ENCODE assay signal across 31 cellular contexts in the genomic region with DNA sequence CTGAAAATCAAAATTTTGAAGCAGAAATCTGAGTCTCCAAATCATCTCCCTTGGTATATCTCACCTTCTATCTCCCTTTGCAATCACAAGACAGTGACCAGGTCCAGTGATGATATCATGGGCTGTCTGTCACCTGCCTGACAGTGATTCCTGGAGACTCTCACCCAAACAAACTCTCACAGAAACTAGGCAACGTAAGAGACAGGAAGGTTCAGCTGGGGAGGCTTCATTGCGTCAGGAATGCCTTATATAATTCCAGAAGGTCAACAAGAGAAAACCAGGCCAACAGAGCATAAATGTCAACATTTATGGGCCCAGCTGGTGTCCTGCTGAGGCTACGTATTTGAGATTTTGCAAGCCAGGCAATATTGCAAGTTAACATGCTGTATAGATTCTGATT.
"Had no signal": no experiment of that assay in that cellular context is flagged by ENCODE, and none has a peak within 500 bp of the region (broad histone marks: within the 10 kb centered on the region; RNA-seq: fewer than 3 reads in every experiment).

No MANE protein-coding gene starts in this region.

- FAIRE-seq: kidney, pancreas, urothelium cell line had no signal

- H3K9me3 Mint-ChIP-seq: dendritic cell treated with granulocyte-macrophage colony-stimulating factor and Interleukin-4, amounts not matched to agents 40 ng/mL and 50 ng/mL, for 4 days; endodermal cell; mesothelial cell of epicardium; neural crest cell had no signal

- H3K36me3 Mint-ChIP-seq: immature natural killer cell; mesothelial cell of epicardium; naive B cell; natural killer cell treated with Interleukin-12 subunit alpha and Interleukin-12 subunit beta and Interleukin-15 and Interleukin-18, amount 100 ng/mL, for 72 hours; stimulated activated effector memory CD8-positive, alpha-beta T cell treated with anti-CD3 and anti-CD28 coated beads, Interleukin-12 subunit alpha, Interleukin-12 subunit beta, amount 100 ng/mL, for 72 hours had no signal

- DNase-seq: central memory CD4-positive, alpha-beta T cell; colonic mucosa; effector CD8-positive, alpha-beta T cell; endodermal cell; foreskin melanocyte; hypothalamus; immature natural killer cell; kidney; left cardiac atrium; left ventricle myocardium inferior; lower lobe of right lung; mucosa of descending colon; naive B cell; pancreas; sigmoid colon; stimulated activated CD4-positive, alpha-beta T cell treated with anti-CD3 and anti-CD28 coated beads, Interleukin-2, amount 100 ng/mL, for 24 hours; stimulated activated CD4-positive, alpha-beta T cell treated with anti-CD3 and anti-CD28 coated beads, Interleukin-4, amount 100 ng/mL, for 24 hours; stimulated activated naive CD4-positive, alpha-beta T cell treated with Interleukin-2 at 50 U/mL for 16 hours; stomach; thyroid gland; upper lobe of left lung had no signal

- ATAC-seq: esophagus mucosa; left cardiac atrium; lower lobe of right lung; mucosa of descending colon; natural killer cell treated with Interleukin-12 subunit alpha and Interleukin-12 subunit beta and Interleukin-15 and Interleukin-18, amount 100 ng/mL, for 72 hours; stimulated activated effector memory CD8-positive, alpha-beta T cell treated with anti-CD3 and anti-CD28 coated beads, Interleukin-12 subunit alpha, Interleukin-12 subunit beta, amount 100 ng/mL, for 72 hours had no signal

- H3K4me1 ChIP-seq: colonic mucosa, lower lobe of right lung, pancreas, right atrium auricular region, stomach, thyroid gland, upper lobe of left lung had no signal

- H3K4me3 ChIP-seq: colonic mucosa, left ventricle myocardium inferior, lower lobe of right lung, mucosa of descending colon, pancreas, right atrium auricular region, sigmoid colon, stomach, thyroid gland, upper lobe of left lung had no signal

- H3K4me1 Mint-ChIP-seq: immature natural killer cell; naive B cell; neural crest cell; stimulated activated effector memory CD8-positive, alpha-beta T cell treated with anti-CD3 and anti-CD28 coated beads, Interleukin-12 subunit alpha, Interleukin-12 subunit beta, amount 100 ng/mL, for 72 hours had no signal

- H3K4me3 Mint-ChIP-seq: dendritic cell treated with granulocyte-macrophage colony-stimulating factor and Interleukin-4, amounts not matched to agents 40 ng/mL and 50 ng/mL, for 4 days; endodermal cell; immature natural killer cell; mesothelial cell of epicardium; naive B cell; natural killer cell treated with Interleukin-12 subunit alpha and Interleukin-12 subunit beta and Interleukin-15 and Interleukin-18, amount 100 ng/mL, for 72 hours; neural crest cell; stimulated activated effector memory CD8-positive, alpha-beta T cell treated with anti-CD3 and anti-CD28 coated beads, Interleukin-12 subunit alpha, Interleukin-12 subunit beta, amount 100 ng/mL, for 72 hours had no signal

- H3K36me3 ChIP-seq: colonic mucosa, left ventricle myocardium inferior, lower lobe of right lung, neutrophil, pancreas, right atrium auricular region, sigmoid colon, stomach, thyroid gland, upper lobe of left lung had no signal

- H3K27ac Mint-ChIP-seq: dendritic cell treated with granulocyte-macrophage colony-stimulating factor and Interleukin-4, amounts not matched to agents 40 ng/mL and 50 ng/mL, for 4 days; endodermal cell; immature natural killer cell; mesothelial cell of epicardium; naive B cell; natural killer cell treated with Interleukin-12 subunit alpha and Interleukin-12 subunit beta and Interleukin-15 and Interleukin-18, amount 100 ng/mL, for 72 hours; stimulated activated effector memory CD8-positive, alpha-beta T cell treated with anti-CD3 and anti-CD28 coated beads, Interleukin-12 subunit alpha, Interleukin-12 subunit beta, amount 100 ng/mL, for 72 hours had no signal

- H3K9me3 ChIP-seq: colonic mucosa, left ventricle myocardium inferior, lower lobe of right lung, mucosa of descending colon, neutrophil, pancreas, right atrium auricular region, sigmoid colon, stomach, thyroid gland, upper lobe of left lung had no signal

- H3K27me3 Mint-ChIP-seq: dendritic cell treated with granulocyte-macrophage colony-stimulating factor and Interleukin-4, amounts not matched to agents 40 ng/mL and 50 ng/mL, for 4 days; naive B cell; natural killer cell treated with Interleukin-12 subunit alpha and Interleukin-12 subunit beta and Interleukin-15 and Interleukin-18, amount 100 ng/mL, for 72 hours had no signal

- H3K27me3 ChIP-seq: colonic mucosa, neutrophil, right atrium auricular region, sigmoid colon, stomach, thyroid gland, upper lobe of left lung had no signal

- H3K27ac ChIP-seq: colonic mucosa, epithelial cell of prostate, left ventricle myocardium inferior, lower lobe of right lung, neutrophil, pancreas, right atrium auricular region, stomach, thyroid gland, upper lobe of left lung had no signal
